30 cellular contexts compared by ENCODE assay signal in genomic region chr12:71585218-71585617, GRCh38.
"Had no signal": no experiment of that assay in that cellular context is flagged by ENCODE, and none has a peak within 500 bp of the region (broad histone marks: within the 10 kb centered on the region; RNA-seq: fewer than 3 reads in every experiment).

No MANE protein-coding gene starts in this region.

- H3K27ac ChIP-seq: neural progenitor cell, ovary, parathyroid adenoma, psoas muscle, skin epidermis, spleen, suprapubic skin, testis, tibial artery, transverse colon, upper lobe of left lung, vagina had no signal

- H3K4me3 ChIP-seq: neural progenitor cell, ovary, psoas muscle, skin epidermis, smooth muscle cell, spleen, suprapubic skin, testis, tibial artery, transverse colon, upper lobe of left lung, vagina had no signal

- H3K9ac ChIP-seq: neural progenitor cell, parathyroid adenoma had no signal

- H3K4me2 ChIP-seq: neural progenitor cell, smooth muscle cell had no signal

- H2AFZ ChIP-seq: neural progenitor cell, parathyroid adenoma had no signal

- H3K4me1 Mint-ChIP-seq: natural killer cell; nephron; neural progenitor cell; stimulated activated memory B cell treated with anti-CD40 and anti-IgM and Interleukin-4, amounts not matched to agents 10 μg/mL and 1 μg/mL and 100 μg/mL, for 72 hours; stimulated activated naive CD8-positive, alpha-beta T cell treated with anti-CD3 and anti-CD28 coated beads, Interleukin-15, amount 100 ng/mL, for 72 hours had no signal

- H3K4me1 ChIP-seq: parathyroid adenoma, psoas muscle, spleen, testis, transverse colon, upper lobe of left lung, vagina had no signal

- H3K79me2 ChIP-seq: parathyroid adenoma had no signal

- H3K9me3 ChIP-seq: ovary, psoas muscle, spleen, suprapubic skin, testis, tibial artery, transverse colon, upper lobe of left lung, vagina had no signal

- H3K27ac Mint-ChIP-seq: natural killer cell; nephron; neural progenitor cell; progenitor cell of endocrine pancreas; stimulated activated memory B cell treated with anti-CD40 and anti-IgM and Interleukin-4, amounts not matched to agents 10 μg/mL and 1 μg/mL and 100 μg/mL, for 72 hours; stimulated activated naive CD8-positive, alpha-beta T cell treated with anti-CD3 and anti-CD28 coated beads, Interleukin-15, amount 100 ng/mL, for 72 hours had no signal

- H3K36me3 ChIP-seq: neural progenitor cell, ovary, spleen, suprapubic skin, tibial artery, transverse colon, upper lobe of left lung, vagina had no signal

- DNase-seq: natural killer cell; occipital lobe; ovary; posterior cingulate gyrus; psoas muscle; right cardiac atrium; spleen; stimulated activated CD4-positive, alpha-beta T cell treated with anti-CD3 and anti-CD28 coated beads, Interleukin-12 subunit alpha, Interleukin-12 subunit beta, amount 100 ng/mL, for 4 hours; stimulated activated CD4-positive, alpha-beta T cell treated with anti-CD3 and anti-CD28 coated beads, Interleukin-1b, Interleukin-23, amount 100 ng/mL, for 48 hours; stimulated activated CD4-positive, alpha-beta T cell treated with anti-CD3 and anti-CD28 coated beads, Interleukin-4, amount 100 ng/mL, for 1 hour; stimulated activated CD4-positive, alpha-beta T cell treated with anti-CD3 and anti-CD28 coated beads, Interleukin-4, amount 100 ng/mL, for 4 hours; stimulated activated CD8-positive, alpha-beta memory T cell treated with anti-CD3 and anti-CD28 coated beads, Interleukin-4, amount 100 ng/mL, for 48 hours; stimulated activated naive CD4-positive, alpha-beta T cell; stimulated activated naive CD8-positive, alpha-beta T cell treated with anti-CD3 and anti-CD28 coated beads, Interleukin-15, amount 100 ng/mL, for 72 hours; stimulated activated naive CD8-positive, alpha-beta T cell treated with anti-CD3 and anti-CD28 coated beads, Interleukin-15, Interleukin-2, amounts not matched to agents 100 U/mL and 50 U/mL, for 24 hours; substantia nigra; testis; tibial artery; transverse colon; upper lobe of left lung had no signal

- H3K9me3 Mint-ChIP-seq: natural killer cell; nephron; stimulated activated memory B cell treated with anti-CD40 and anti-IgM and Interleukin-4, amounts not matched to agents 10 μg/mL and 1 μg/mL and 100 μg/mL, for 72 hours had no signal

- H3K4me3 Mint-ChIP-seq: natural killer cell; nephron; neural progenitor cell; stimulated activated memory B cell treated with anti-CD40 and anti-IgM and Interleukin-4, amounts not matched to agents 10 μg/mL and 1 μg/mL and 100 μg/mL, for 72 hours; stimulated activated naive CD8-positive, alpha-beta T cell treated with anti-CD3 and anti-CD28 coated beads, Interleukin-15, amount 100 ng/mL, for 72 hours had no signal

- H3K27me3 ChIP-seq: neural progenitor cell, ovary, suprapubic skin, testis, tibial artery, transverse colon, upper lobe of left lung, vagina had no signal

- H3K36me3 Mint-ChIP-seq: natural killer cell; stimulated activated memory B cell treated with anti-CD40 and anti-IgM and Interleukin-4, amounts not matched to agents 10 μg/mL and 1 μg/mL and 100 μg/mL, for 72 hours had no signal

- ATAC-seq: natural killer cell; psoas muscle; right cardiac atrium; sciatic nerve; stimulated activated memory B cell treated with anti-CD40 and anti-IgM and Interleukin-4, amounts not matched to agents 10 μg/mL and 1 μg/mL and 100 μg/mL, for 72 hours; stimulated activated naive CD8-positive, alpha-beta T cell treated with anti-CD3 and anti-CD28 coated beads, Interleukin-15, amount 100 ng/mL, for 72 hours; stimulated activated naive CD8-positive, alpha-beta T cell treated with anti-CD3 and anti-CD28 coated beads, Interleukin-15, Interleukin-2, amounts not matched to agents 100 U/mL and 50 U/mL, for 24 hours had no signal
